ENCODE assay signal across 11 cellular contexts in genomic region chr18:13219576-13219975, GRCh38. TPM values are rescaled to one million over a fixed set of nuclear protein-coding genes. Genes with fewer than 3 reads are reported as not detected.
A peak's percentile ranks its signal among the peaks of the same experiment; 100 is the strongest.
DNase-seq lines count a peak whose midpoint lies in the region; ATAC-seq, FAIRE-seq and TF ChIP-seq lines count a peak whose summit lies in the region.
"Had no signal": no experiment of that assay in that cellular context is flagged by ENCODE, and none has a peak within 500 bp of the region (broad histone marks: within the 10 kb centered on the region; RNA-seq: fewer than 3 reads in every experiment).

No MANE protein-coding gene starts in this region.

- WGBS in A549 (ENCODE audit: missing lambda C conversion rate), result 26% methylated on average over 5 of the region's 5 CpGs

- peaks cover 73% of the 10 kb centered on the region for H3K4me1 Mint-ChIP-seq in dendritic cell treated with granulocyte-macrophage colony-stimulating factor and Interleukin-4, amounts not matched to agents 40 ng/mL and 50 ng/mL, for 4 days (ENCODE audit: low read depth)
- peaks cover 29% of the 10 kb centered on the region for H3K4me1 Mint-ChIP-seq in neural crest cell

- no peaks in the 10 kb centered on the region for H3K9me3 Mint-ChIP-seq in dendritic cell treated with granulocyte-macrophage colony-stimulating factor and Interleukin-4, amounts not matched to agents 40 ng/mL and 50 ng/mL, for 4 days
- H3K9me3 Mint-ChIP-seq in neural crest cell, result no peaks in the 10 kb centered on the region

- H3K27ac Mint-ChIP-seq in dendritic cell treated with granulocyte-macrophage colony-stimulating factor and Interleukin-4, amounts not matched to agents 40 ng/mL and 50 ng/mL, for 4 days, result peak overlapping the region; percentile 85
- no peak overlapping the region for H3K27ac Mint-ChIP-seq in neural crest cell (ENCODE audit: unreplicated experiment)

- peak overlapping the region; percentile 93 for H3K4me2 ChIP-seq in A549

- TF ChIP-seq RAD21 in A549 (conservative IDR thresholded peaks at IDR 0.05 in 1 of 2, IDR thresholded peaks at IDR 0.05 in 1 of 2), result no peak

- POLR2A ChIA-PET in A549 (lab: Yijun Ruan, JAX) (no interaction called here), HEK293 (lab: Yijun Ruan, JAX) (interaction anchor here (1.6 kb wide), 1 partner anchor 282 kb away, joined by 4 read pairs; no protein-coding TSS in a partner anchor)

- intact Hi-C loops in dendritic cell treated with granulocyte-macrophage colony-stimulating factor and Interleukin-4, amounts not matched to agents 40 ng/mL and 50 ng/mL, for 4 days (cut with micrococcal nuclease), result loop anchor here (5.0 kb wide), 3 partner anchors 328 to 508 kb away; partner anchors contain the start of genes FAM210A and RNMT

- H3K27ac ChIP-seq in A549, result no peak overlapping the region
- peak overlapping the region; percentile 17; the same call in 1 of the 2 replicates for H3K27ac ChIP-seq in HEK293 (ENCODE audit: extremely low read depth, low read depth, low read length)

- no peaks in the 10 kb centered on the region for H3K9me3 ChIP-seq in A549
- H3K9me3 ChIP-seq in HEK293 (ENCODE audit: control insufficient read depth, insufficient read depth, low read depth, low read length), result no peaks in the 10 kb centered on the region

- H3K4me1 ChIP-seq in A549, result peaks cover 17% of the 10 kb centered on the region; the same call in 1 of the 3 replicates
- H3K4me1 ChIP-seq in HEK293 (ENCODE audit: control insufficient read depth, insufficient read depth, low read length), result peaks cover 55% of the 10 kb centered on the region

- no peak for ATAC-seq in A549
- ATAC-seq: HCT116 had no signal

- DNase-seq in A549 (ENCODE audit: low read depth in 1 of 2, low spot score in 1 of 2), result no peak
- DNase-seq in neural crest cell (ENCODE audit: low read depth, low spot score), result no peak
- DNase-seq in NCI-H82 (lab: John Stamatoyannopoulos, UW), result no peak
- DNase-seq in AML-193 (lab: John Stamatoyannopoulos, UW), result no peak
- no peak for DNase-seq in HuH-7.5 (ENCODE audit: low spot score)
- DNase-seq in activated naive CD4-positive, alpha-beta T cell (lab: John Stamatoyannopoulos, UW), result no peak
- DNase-seq: NCI-H510A; stimulated activated CD8-positive, alpha-beta memory T cell treated with anti-CD3 and anti-CD28 coated beads, Interleukin-4, amount 100 ng/mL, for 48 hours had no signal

- TF ChIP-seq POLR2A in A549 (IDR thresholded peaks at IDR 0.05; ENCODE audit: low read length), result no peak

- TF ChIP-seq CTCF in A549 (IDR thresholded peaks at IDR 0.05) (no peak), HEK293 (tag by site-specific recombination; IDR thresholded peaks at IDR 0.05) (no peak), neural crest cell (conservative IDR thresholded peaks at IDR 0.05) (no peak)

- no peak for FAIRE-seq in A549 (lab: Jason Lieb, UNC)

- no peak for TF ChIP-seq EP300 in A549 (IDR thresholded peaks at IDR 0.05)

- H3K4me3 ChIP-seq in A549 (no peak overlapping the region), HEK293 (ENCODE audit: low read depth, low read length) (no peak overlapping the region)

- no peaks in the 10 kb centered on the region for H3K36me3 ChIP-seq in HEK293 (ENCODE audit: control insufficient read depth in 2 of 2, insufficient read depth in 1 of 2, low read length in 2 of 2)

- peaks cover 3% of the 10 kb centered on the region for H3K27me3 Mint-ChIP-seq in dendritic cell treated with granulocyte-macrophage colony-stimulating factor and Interleukin-4, amounts not matched to agents 40 ng/mL and 50 ng/mL, for 4 days
- peaks cover 75% of the 10 kb centered on the region for H3K27me3 Mint-ChIP-seq in neural crest cell (ENCODE audit: low read depth)

- peaks cover 17% of the 10 kb centered on the region for H3K36me3 Mint-ChIP-seq in dendritic cell treated with granulocyte-macrophage colony-stimulating factor and Interleukin-4, amounts not matched to agents 40 ng/mL and 50 ng/mL, for 4 days (ENCODE audit: low read depth)
- H3K36me3 Mint-ChIP-seq in neural crest cell (ENCODE audit: low read depth), result no peaks in the 10 kb centered on the region

- CTCF ChIA-PET in A549 (lab: Yijun Ruan, JAX), result interaction anchor here (1.2 kb wide), 1 partner anchor 306 kb away, joined by 3 read pairs; no protein-coding TSS in a partner anchor
- CTCF ChIA-PET in HEK293 (lab: Yijun Ruan, JAX), result interaction anchor here (0.6 to 1.1 kb wide), 3 partner anchors 26 to 508 kb away, joined by 3 read pairs; no protein-coding TSS in a partner anchor

- H3K4me3 Mint-ChIP-seq in dendritic cell treated with granulocyte-macrophage colony-stimulating factor and Interleukin-4, amounts not matched to agents 40 ng/mL and 50 ng/mL, for 4 days, result peak overlapping the region; percentile 80
- H3K4me3 Mint-ChIP-seq in neural crest cell, result peak overlapping the region; percentile 83

TF ChIP-seq in A549, 52 proteins besides CTCF, POLR2A, EP300 and RAD21:
- TF ChIP-seq ZSCAN20 (CRISPR knock-in tag; IDR thresholded peaks at IDR 0.05) (no peak), RCOR1 (IDR thresholded peaks at IDR 0.05; ENCODE audit: low read depth, low read length) (no peak), TFCP2L1 (CRISPR knock-in tag; IDR thresholded peaks at IDR 0.05) (no peak), BHLHE40 (IDR thresholded peaks at IDR 0.05; ENCODE audit: low read depth, low read length) (no peak), CHD4 (IDR thresholded peaks at IDR 0.05; ENCODE audit: borderline replicate concordance) (no peak), RNF2 (IDR thresholded peaks at IDR 0.05; ENCODE audit: borderline replicate concordance, low read depth) (no peak), ZNF302 (CRISPR knock-in tag; IDR thresholded peaks at IDR 0.05) (no peak), FOXS1 (CRISPR knock-in tag; IDR thresholded peaks at IDR 0.05) (no peak), FOSL2 (IDR thresholded peaks at IDR 0.05) (no peak), FOSL2 (CRISPR knock-in tag; IDR thresholded peaks at IDR 0.05) (no peak), RFX5 (IDR thresholded peaks at IDR 0.05) (no peak), USF2 (IDR thresholded peaks at IDR 0.05) (no peak), NR3C1 (IDR thresholded peaks at IDR 0.05) (no peak)
TF ChIP-seq in A549: peak in this region for 0.

TF ChIP-seq in HEK293, 187 proteins besides CTCF, POLR2A, EP300 and RAD21 (continues in another document):
- TF ChIP-seq ZFP3 (tag by site-specific recombination; IDR thresholded peaks at IDR 0.05; ENCODE audit: low read depth), result no peak
- no peak for TF ChIP-seq GFI1B (tag by site-specific recombination; IDR thresholded peaks at IDR 0.05)
- no peak for TF ChIP-seq REST (tag by site-specific recombination; IDR thresholded peaks at IDR 0.05)
- TF ChIP-seq ZBTB44 (tag by site-specific recombination; IDR thresholded peaks at IDR 0.05), result no peak
- no peak for TF ChIP-seq ZNF248 (tag by site-specific recombination; IDR thresholded peaks at IDR 0.05)
- no peak for TF ChIP-seq ZNF37A (tag by site-specific recombination; IDR thresholded peaks at IDR 0.05)

RNA-seq across cellular contexts. Expression of gene LDLRAD4, which starts 1.0 kb away (rescaled TPM):
- 7.4 and 7.6 TPM in 2 replicates for polyA plus RNA-seq in A549 (2011; rRNA removed)
- 2.0 and 2.4 TPM in 2 replicates for polyA plus RNA-seq in A549 (2012; cell fraction: cytosol; rRNA removed)
- polyA plus RNA-seq in A549 (2012; cell fraction: nucleus; rRNA removed), result 2.1 and 4.2 TPM in 2 replicates
- polyA plus RNA-seq in A549 (2017; fragmentation: RNase III; extraction: RNeasy Plus Mini Kit Qiagen cat#74134 plus additional on column Dnase treatment), result 2.5 to 5.2 TPM (median 4.6 TPM) in 3 replicates
- 2.8 and 2.9 TPM in 2 replicates for polyA minus RNA-seq in A549 (2011; rRNA and poly(A)+ RNA removed)
- total RNA-seq in neural crest cell, result 1.4 and 1.7 TPM in 2 replicates
